ENCODE assay signal across 1 cellular context in genomic region chr14:89954045-89955021, GRCh38.
TF ChIP-seq lines count a peak whose summit lies in the region.

Gene EFCAB11 (minus strand): TSS chr14:89954730. CDS start chr14:89954660, 70 bp downstream.

TF ChIP-seq in H1, 55 proteins besides CTCF, POLR2A, EP300 and RAD21:
- 0 out of 2 replicates have a peak, but pooled peaks have one; percentile 23 for TF ChIP-seq MAX (IDR thresholded peaks at IDR 0.05)
- peak; percentile 60 for TF ChIP-seq BACH1 (IDR thresholded peaks at IDR 0.05; ENCODE audit: low read length)
- peak; percentile 71; the same call in 1 of the 2 replicates for TF ChIP-seq TAF1 (IDR thresholded peaks at IDR 0.05; ENCODE audit: low read depth, low read length)
- peak; percentile 71 for TF ChIP-seq TBP (IDR thresholded peaks at IDR 0.05; ENCODE audit: low read depth, low read length)
- TF ChIP-seq ATF3 (IDR thresholded peaks at IDR 0.05; ENCODE audit: insufficient read depth, low read depth, low read length) = no peak
- TF ChIP-seq SP2 (IDR thresholded peaks at IDR 0.05; ENCODE audit: low read length) = peak; percentile 59
- TF ChIP-seq RNF2 (IDR thresholded peaks at IDR 0.05; ENCODE audit: borderline replicate concordance, low read depth, low read length, missing control alignments, poor library complexity, severe bottlenecking) = no peak
- 0 out of 2 replicates have a peak, but pooled peaks have one; percentile 14 for TF ChIP-seq GABPA (IDR thresholded peaks at IDR 0.05; ENCODE audit: borderline replicate concordance, insufficient read depth, low read length)
- TF ChIP-seq ASH2L (IDR thresholded peaks at IDR 0.05; ENCODE audit: low read length) = peak; percentile 29
- peak; percentile 75 for TF ChIP-seq KDM4A (IDR thresholded peaks at IDR 0.05; ENCODE audit: low read depth, low read length, severe bottlenecking)
- no peak for TF ChIP-seq TEAD4 (IDR thresholded peaks at IDR 0.05; ENCODE audit: low read depth, low read length)
- peak; percentile 86 for TF ChIP-seq CHD2 (IDR thresholded peaks at IDR 0.05; ENCODE audit: low read length)
- TF ChIP-seq SAP30 (IDR thresholded peaks at IDR 0.05; ENCODE audit: insufficient read depth, insufficient replicate concordance, low read length) = peak; percentile 71
- TF ChIP-seq PHF8 (conservative IDR thresholded peaks at IDR 0.05; ENCODE audit: low read depth, low read length) = peak; percentile 74
- peak; percentile 69 to 71; a peak in 3 of 4 replicates for TF ChIP-seq SIN3A (conservative IDR thresholded peaks at IDR 0.05 in 1 of 2, IDR thresholded peaks at IDR 0.05 in 1 of 2; ENCODE audit: low read depth in 1 of 2, low read length in 2 of 2)
- TF ChIP-seq ATF2 (IDR thresholded peaks at IDR 0.05; ENCODE audit: low read length) = no peak
- TF ChIP-seq SP1 (IDR thresholded peaks at IDR 0.05; ENCODE audit: low read depth, low read length) = peak; percentile 97
- peak; percentile 36; the same call in 1 of the 2 replicates for TF ChIP-seq CREB1 (IDR thresholded peaks at IDR 0.05)
- 0 out of 2 replicates have a peak, but pooled peaks have one; percentile 11 for TF ChIP-seq SP4 (IDR thresholded peaks at IDR 0.05; ENCODE audit: low read length)
- no peak; a peak in 1 of 4 replicates for TF ChIP-seq HDAC2 (IDR thresholded peaks at IDR 0.05; ENCODE audit: borderline replicate concordance in 1 of 2, low read depth in 2 of 2, low read length in 2 of 2)
- no peak for TF ChIP-seq KDM1A (IDR thresholded peaks at IDR 0.05; ENCODE audit: borderline replicate concordance, low read length)
- TF ChIP-seq CBX5 (IDR thresholded peaks at IDR 0.05; ENCODE audit: low read depth, low read length) = no peak
- peak; percentile 32 for TF ChIP-seq TAF7 (optimal IDR thresholded peaks at IDR 0.05; ENCODE audit: borderline replicate concordance, low read depth, low read length)
- no peak for TF ChIP-seq MAFK (IDR thresholded peaks at IDR 0.05; ENCODE audit: low read depth, low read length)
- TF ChIP-seq POLR2AphosphoS5 (IDR thresholded peaks at IDR 0.05; ENCODE audit: low read depth, low read length) = peak; percentile 68
TF ChIP-seq in H1: peak in this region for 17.
